19 cellular contexts compared by ENCODE assay signal in the genomic region with DNA sequence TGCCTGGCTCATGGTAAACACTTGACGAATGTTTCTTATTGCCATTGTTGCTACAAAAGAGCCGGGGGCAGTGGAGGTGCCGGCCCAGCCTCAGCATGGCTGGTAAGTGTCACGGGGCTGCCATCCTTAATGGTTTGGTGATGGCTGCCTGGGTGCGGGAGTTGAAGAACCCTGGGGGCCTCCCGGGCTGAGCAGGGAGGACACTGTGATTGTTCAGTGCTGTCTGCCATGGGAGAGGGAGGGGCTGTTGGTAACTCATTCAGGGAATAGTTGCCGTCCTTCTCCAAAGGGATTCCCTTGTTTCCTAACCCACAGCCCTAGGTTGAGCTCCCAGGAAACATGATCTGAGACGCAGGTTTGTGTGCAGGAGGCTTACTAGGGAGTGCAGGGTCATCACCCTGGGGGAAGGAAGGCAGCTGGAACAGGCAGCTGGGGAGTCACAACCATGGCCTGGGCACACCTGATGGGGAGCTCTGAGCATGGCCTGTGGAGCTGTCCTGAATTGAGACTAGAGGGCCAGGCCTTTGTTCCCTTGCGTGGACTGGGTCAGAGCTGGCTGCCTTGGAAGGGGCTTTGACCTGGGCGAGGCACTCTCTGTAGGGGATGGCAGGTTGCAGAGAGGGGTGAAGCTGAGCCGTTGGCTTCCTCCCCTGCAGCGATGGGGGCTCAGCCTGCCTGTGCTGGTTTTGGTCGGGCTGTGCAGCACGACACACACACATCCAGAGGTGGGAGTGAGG.
DNase-seq lines count a peak whose midpoint lies in the region; ATAC-seq and TF ChIP-seq lines count a peak whose summit lies in the region.
"Had no signal": no experiment of that assay in that cellular context is flagged by ENCODE, and none has a peak within 500 bp of the region (broad histone marks: within the 10 kb centered on the region; RNA-seq: fewer than 3 reads in every experiment).

No MANE protein-coding gene starts in this region.

- H3K9me3 Mint-ChIP-seq in GM23338 (no peaks in the 10 kb centered on the region), endodermal cell (no peaks in the 10 kb centered on the region)
- H3K9me3 Mint-ChIP-seq: activated T-helper 1 cell treated with anti-CD3 and anti-CD28 coated beads, Interleukin-12 subunit alpha, Interleukin-12 subunit beta, Interleukin-2, Interleukin-4 antibody, amounts not matched to agents 30 ng/mL and 10 ng/mL and 1 ng/mL, durations not matched to agents 14 hours and 24 hours and 36 hours; effector memory CD8-positive, alpha-beta T cell had no signal

- 0 out of 2 replicates have a peak overlapping the region, but pooled peaks have one; percentile 28 for H3K27ac Mint-ChIP-seq in GM23338
- no peak overlapping the region for H3K27ac Mint-ChIP-seq in endodermal cell
- no peak overlapping the region for H3K27ac Mint-ChIP-seq in T-helper 17 cell
- H3K27ac Mint-ChIP-seq: activated CD4-positive, alpha-beta T cell treated with anti-CD3 and anti-CD28 coated beads for 36 hours; activated naive CD8-positive, alpha-beta T cell; activated T-helper 1 cell treated with anti-CD3 and anti-CD28 coated beads, Interleukin-12 subunit alpha, Interleukin-12 subunit beta, Interleukin-2, Interleukin-4 antibody, amounts not matched to agents 30 ng/mL and 10 ng/mL and 1 ng/mL, durations not matched to agents 14 hours and 24 hours and 36 hours had no signal

- H3K4me1 ChIP-seq in GM23338 (ENCODE audit: insufficient read depth) (peaks cover 17% of the 10 kb centered on the region), MM.1S (ENCODE audit: low read length) (peaks cover 13% of the 10 kb centered on the region; the same call in 1 of the 2 replicates), endodermal cell (ENCODE audit: control insufficient read depth, insufficient read depth, low read length) (no peaks in the 10 kb centered on the region), neutrophil (ENCODE audit: control insufficient read depth in 1 of 2, insufficient read depth in 1 of 2, low read depth in 1 of 2, low read length in 1 of 2) (peaks cover 60 to 66% of the 10 kb centered on the region in 2 experiments)
- H3K4me1 ChIP-seq: Caco-2 had no signal

- H3F3A ChIP-seq in GM23338 (replicated peaks; ENCODE audit: low read depth) (no peaks in the 10 kb centered on the region), MM.1S (ENCODE audit: insufficient read depth, low read length) (peaks cover 14% of the 10 kb centered on the region)

- H3K36me3 ChIP-seq in GM23338 (ENCODE audit: insufficient read depth) (no peaks in the 10 kb centered on the region), MM.1S (replicated peaks; ENCODE audit: insufficient read depth, low read length) (no peaks in the 10 kb centered on the region), endodermal cell (ENCODE audit: control insufficient read depth, insufficient read depth, low read length) (peaks cover 8% of the 10 kb centered on the region), neutrophil (peaks cover 48% of the 10 kb centered on the region)

- ATAC-seq in GM23338 (peak; percentile 57), T-helper 17 cell (no peak), HG03571 (IDR thresholded peaks at IDR 0.05; ENCODE audit: unreplicated experiment) (no peak)
- ATAC-seq: activated CD4-positive, alpha-beta T cell treated with anti-CD3 and anti-CD28 coated beads for 36 hours; effector memory CD8-positive, alpha-beta T cell; left cardiac atrium had no signal

- H3K9ac ChIP-seq in MM.1S (ENCODE audit: low read length) (no peak overlapping the region), endodermal cell (ENCODE audit: extremely low read depth, low read length, poor library complexity, severe bottlenecking) (no peak overlapping the region)

- no peaks in the 10 kb centered on the region for H3K9me3 ChIP-seq in MM.1S (replicated peaks; ENCODE audit: insufficient read depth, low read length)
- H3K9me3 ChIP-seq in endodermal cell (ENCODE audit: control insufficient read depth, low read length): no peaks in the 10 kb centered on the region
- no peaks in the 10 kb centered on the region for H3K9me3 ChIP-seq in neutrophil
- H3K9me3 ChIP-seq in T-helper 17 cell (ENCODE audit: control insufficient read depth, low read length, poor library complexity, severe bottlenecking): no peaks in the 10 kb centered on the region
- H3K9me3 ChIP-seq: Caco-2 had no signal

- peak; percentile 15 for DNase-seq in GM23338 (ENCODE audit: low spot score)
- DNase-seq in MM.1S: no peak
- DNase-seq in endodermal cell: peak; percentile 53
- DNase-seq in T-helper 17 cell: no peak
- DNase-seq in SHP77 treated with DMSO at 0.1 percent for 48 hours (lab: John Stamatoyannopoulos, UW): no peak
- DNase-seq in RKO (ENCODE audit: low spot score): no peak
- DNase-seq: activated CD4-positive, alpha-beta T cell treated with anti-CD3 and anti-CD28 coated beads for 36 hours; AML-193; Caco-2; effector memory CD8-positive, alpha-beta T cell; left cardiac atrium; NCI-H226; NK-92 treated with Interleukin-12 subunit alpha and Interleukin-12 subunit beta, amount 100 ng/mL, for 24 hours; stimulated activated CD4-positive, alpha-beta T cell treated with anti-CD3 and anti-CD28 coated beads, Interleukin-2, amount 100 ng/mL, for 48 hours had no signal

- H3K4me3 Mint-ChIP-seq in GM23338 (peak overlapping the region; percentile 45; the same call in 2 of the 3 replicates), endodermal cell (no peak overlapping the region), T-helper 17 cell (no peak overlapping the region)
- H3K4me3 Mint-ChIP-seq: activated CD4-positive, alpha-beta T cell treated with anti-CD3 and anti-CD28 coated beads for 36 hours; activated naive CD8-positive, alpha-beta T cell; activated T-helper 1 cell treated with anti-CD3 and anti-CD28 coated beads, Interleukin-12 subunit alpha, Interleukin-12 subunit beta, Interleukin-2, Interleukin-4 antibody, amounts not matched to agents 30 ng/mL and 10 ng/mL and 1 ng/mL, durations not matched to agents 14 hours and 24 hours and 36 hours; effector memory CD8-positive, alpha-beta T cell had no signal

- 64 to 75% methylated on average over 3 to 14 of the region's 14 CpGs for WGBS in endodermal cell (ENCODE audit: insufficient coverage in 1 of 2, insufficient read length in 1 of 2), 2 experiments

- H3K79me2 ChIP-seq in GM23338 (replicated peaks; ENCODE audit: insufficient read depth) (no peaks in the 10 kb centered on the region), MM.1S (ENCODE audit: low read length) (0 out of 2 replicates have a peak, but pooled peaks cover 5% of the 10 kb centered on the region)

- H3K36me3 Mint-ChIP-seq in GM23338 (ENCODE audit: low read depth): no peaks in the 10 kb centered on the region
- H3K36me3 Mint-ChIP-seq in endodermal cell (ENCODE audit: low read depth): peaks cover 12% of the 10 kb centered on the region
- peaks cover 3% of the 10 kb centered on the region for H3K36me3 Mint-ChIP-seq in T-helper 17 cell (ENCODE audit: low read depth)
- H3K36me3 Mint-ChIP-seq: activated naive CD8-positive, alpha-beta T cell had no signal

- no peaks in the 10 kb centered on the region for H4K20me1 ChIP-seq in GM23338 (replicated peaks; ENCODE audit: insufficient read depth)
- H4K20me1 ChIP-seq in MM.1S (ENCODE audit: insufficient read depth, low read length): no peaks in the 10 kb centered on the region

- H3K27ac ChIP-seq in GM23338 (ENCODE audit: low read depth) (no peak overlapping the region), MM.1S (ENCODE audit: low read length) (no peak overlapping the region; the same call in 1 of the 2 replicates), endodermal cell (ENCODE audit: low read depth, low read length) (no peak overlapping the region), neutrophil (peak overlapping the region; percentile 98)

- no peaks in the 10 kb centered on the region for H3K27me3 ChIP-seq in GM23338 (ENCODE audit: insufficient read depth)
- no peaks in the 10 kb centered on the region for H3K27me3 ChIP-seq in MM.1S (replicated peaks; ENCODE audit: insufficient read depth, low read length)
- H3K27me3 ChIP-seq in endodermal cell (ENCODE audit: control insufficient read depth, insufficient read depth, low read length, poor library complexity, severe bottlenecking): no peaks in the 10 kb centered on the region
- no peaks in the 10 kb centered on the region for H3K27me3 ChIP-seq in neutrophil

- H3K9me2 ChIP-seq in GM23338 (ENCODE audit: insufficient read depth) (0 out of 2 replicates have a peak, but pooled peaks cover 3% of the 10 kb centered on the region), MM.1S (replicated peaks; ENCODE audit: insufficient read depth, low read length) (no peaks in the 10 kb centered on the region)

- H3K4me3 ChIP-seq in GM23338: no peak overlapping the region
- H3K4me3 ChIP-seq in MM.1S (ENCODE audit: low read length): no peak overlapping the region
- H3K4me3 ChIP-seq in endodermal cell (ENCODE audit: low read length): no peak overlapping the region
- H3K4me3 ChIP-seq in neutrophil (ENCODE audit: low read depth in 1 of 2, low read length in 1 of 2): no peak overlapping the region
- H3K4me3 ChIP-seq: smooth muscle cell had no signal

- H3K4me2 ChIP-seq in GM23338 (peak overlapping the region; percentile 73), MM.1S (ENCODE audit: low read depth, low read length) (peak overlapping the region; percentile 75)
- H3K4me2 ChIP-seq: smooth muscle cell had no signal

- TF ChIP-seq CTCF in GM23338 (conservative IDR thresholded peaks at IDR 0.05; ENCODE audit: low read depth in 2 of 2) (no peak), MM.1S (IDR thresholded peaks at IDR 0.05; ENCODE audit: low read length) (no peak), endodermal cell (conservative IDR thresholded peaks at IDR 0.05) (no peak), neutrophil (IDR thresholded peaks at IDR 0.05) (no peak)

- peaks cover 14% of the 10 kb centered on the region for H3K27me3 Mint-ChIP-seq in GM23338 (ENCODE audit: insufficient read depth, low read depth, poor library complexity)
- no peaks in the 10 kb centered on the region for H3K27me3 Mint-ChIP-seq in endodermal cell (ENCODE audit: insufficient read depth)
- H3K27me3 Mint-ChIP-seq in T-helper 17 cell: peaks cover 35% of the 10 kb centered on the region
- H3K27me3 Mint-ChIP-seq: activated CD4-positive, alpha-beta T cell treated with anti-CD3 and anti-CD28 coated beads for 36 hours; activated naive CD8-positive, alpha-beta T cell; effector memory CD8-positive, alpha-beta T cell had no signal

- H2AFZ ChIP-seq in GM23338: no peak overlapping the region; the same call in 1 of the 2 replicates
- H2AFZ ChIP-seq in MM.1S (ENCODE audit: low read length): no peak overlapping the region

- H3K4me1 Mint-ChIP-seq in GM23338 (peaks cover 19% of the 10 kb centered on the region), endodermal cell (peaks cover 18% of the 10 kb centered on the region), T-helper 17 cell (peaks cover 5% of the 10 kb centered on the region)
- H3K4me1 Mint-ChIP-seq: activated CD4-positive, alpha-beta T cell treated with anti-CD3 and anti-CD28 coated beads for 36 hours had no signal

Comparison
In these comparisons a context has a peak if more than half of its experiments do, and no peak if none do; other contexts are left out.
1. DNase-seq: peak in GM23338 (single experiment) and endodermal cell (single experiment); none in MM.1S (single experiment), T-helper 17 cell (0 of 3), SHP77 treated with DMSO at 0.1 percent for 48 hours (single experiment) and RKO (single experiment).